ENCODE assay signal across 8 cellular contexts in the genomic region with DNA sequence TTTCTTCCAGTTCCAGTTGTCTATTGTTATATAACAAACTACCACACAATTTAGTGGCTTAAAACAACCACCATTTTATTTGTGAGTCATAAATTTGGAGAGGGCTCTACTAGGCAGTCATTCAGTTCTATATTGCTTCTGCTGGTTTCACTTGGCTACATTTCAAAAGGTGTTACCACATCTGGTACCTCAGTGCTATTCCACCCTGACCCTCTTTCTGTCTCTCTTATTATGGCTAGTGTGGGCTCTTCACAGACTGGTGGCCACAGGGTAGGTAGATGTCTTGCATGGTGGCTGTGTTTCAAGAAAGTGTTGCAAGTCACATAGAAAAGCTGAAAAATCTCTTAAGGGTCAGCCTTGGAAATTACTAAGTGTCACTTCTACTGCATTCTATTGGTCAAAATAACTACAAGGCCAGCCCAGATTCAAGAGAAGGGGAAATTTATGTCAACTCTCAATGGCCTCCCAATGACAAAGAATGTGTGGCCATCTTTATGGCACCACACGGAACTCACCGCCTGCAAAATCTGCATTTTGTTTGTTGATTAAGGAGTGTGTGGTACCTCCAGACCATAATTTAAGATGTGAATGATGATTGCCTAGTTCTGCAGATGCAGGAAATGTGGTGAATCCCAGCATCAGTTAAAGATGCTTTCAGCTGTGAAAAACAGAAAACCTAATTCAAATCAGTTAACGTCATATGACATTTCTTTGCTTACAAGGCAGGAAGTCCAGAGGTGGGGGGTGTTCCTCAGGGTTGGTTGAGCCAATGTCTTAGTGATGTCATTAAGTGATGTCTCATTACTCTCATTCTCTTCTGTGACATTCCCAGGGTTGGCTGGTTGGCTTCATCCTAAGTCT.
DNase-seq lines count a peak whose midpoint lies in the region; ATAC-seq lines count a peak whose summit lies in the region.

No MANE protein-coding gene starts in this region.

- peak overlapping the region; percentile 85 for H3K4me3 Mint-ChIP-seq in activated T-helper 17 cell treated with anti-CD3 and anti-CD28 coated beads, Interleukin-2, amount 50 U/mL, for 72 hours
- H3K4me3 Mint-ChIP-seq in stimulated activated memory B cell treated with anti-CD40 and anti-IgM and Interleukin-4, amounts not matched to agents 10 μg/mL and 1 μg/mL and 100 μg/mL, for 72 hours: no peak overlapping the region

- H3K36me3 Mint-ChIP-seq in activated T-helper 17 cell treated with anti-CD3 and anti-CD28 coated beads, Interleukin-2, amount 50 U/mL, for 72 hours (ENCODE audit: low read depth): no peaks in the 10 kb centered on the region
- no peaks in the 10 kb centered on the region for H3K36me3 Mint-ChIP-seq in stimulated activated memory B cell treated with anti-CD40 and anti-IgM and Interleukin-4, amounts not matched to agents 10 μg/mL and 1 μg/mL and 100 μg/mL, for 72 hours

- H3K4me1 Mint-ChIP-seq in activated T-helper 17 cell treated with anti-CD3 and anti-CD28 coated beads, Interleukin-2, amount 50 U/mL, for 72 hours: peaks cover 63% of the 10 kb centered on the region
- peaks cover 51% of the 10 kb centered on the region for H3K4me1 Mint-ChIP-seq in stimulated activated memory B cell treated with anti-CD40 and anti-IgM and Interleukin-4, amounts not matched to agents 10 μg/mL and 1 μg/mL and 100 μg/mL, for 72 hours

- DNase-seq in OCI-M1 (lab: John Stamatoyannopoulos, UW): no peak
- DNase-seq in DMS 273 (lab: John Stamatoyannopoulos, UW; ENCODE audit: unreplicated experiment): no peak
- no peak for DNase-seq in NCI-H226
- no peak for DNase-seq in SIG-M5 (lab: John Stamatoyannopoulos, UW)

- H3K9me3 Mint-ChIP-seq in activated T-helper 17 cell treated with anti-CD3 and anti-CD28 coated beads, Interleukin-2, amount 50 U/mL, for 72 hours: peaks cover 3% of the 10 kb centered on the region
- H3K9me3 Mint-ChIP-seq in stimulated activated memory B cell treated with anti-CD40 and anti-IgM and Interleukin-4, amounts not matched to agents 10 μg/mL and 1 μg/mL and 100 μg/mL, for 72 hours: no peaks in the 10 kb centered on the region

- ATAC-seq in GM19468 (IDR thresholded peaks at IDR 0.05; ENCODE audit: extremely low read depth, unreplicated experiment): peak; percentile 22
- ATAC-seq in HG03354 (IDR thresholded peaks at IDR 0.05; ENCODE audit: poor library complexity, severe bottlenecking, unreplicated experiment): peak; percentile 50
- peak; percentile 72 for ATAC-seq in activated T-helper 17 cell treated with anti-CD3 and anti-CD28 coated beads, Interleukin-2, amount 50 U/mL, for 72 hours (replicated peaks)
- ATAC-seq in stimulated activated memory B cell treated with anti-CD40 and anti-IgM and Interleukin-4, amounts not matched to agents 10 μg/mL and 1 μg/mL and 100 μg/mL, for 72 hours: peak; percentile 83

- H3K27ac Mint-ChIP-seq in activated T-helper 17 cell treated with anti-CD3 and anti-CD28 coated beads, Interleukin-2, amount 50 U/mL, for 72 hours: peak overlapping the region; percentile 97
- H3K27ac Mint-ChIP-seq in stimulated activated memory B cell treated with anti-CD40 and anti-IgM and Interleukin-4, amounts not matched to agents 10 μg/mL and 1 μg/mL and 100 μg/mL, for 72 hours: peak overlapping the region; percentile 78

- no peaks in the 10 kb centered on the region for H3K27me3 Mint-ChIP-seq in activated T-helper 17 cell treated with anti-CD3 and anti-CD28 coated beads, Interleukin-2, amount 50 U/mL, for 72 hours
- no peaks in the 10 kb centered on the region for H3K27me3 Mint-ChIP-seq in stimulated activated memory B cell treated with anti-CD40 and anti-IgM and Interleukin-4, amounts not matched to agents 10 μg/mL and 1 μg/mL and 100 μg/mL, for 72 hours

Comparison
In these comparisons a context has a peak if more than half of its experiments do, and no peak if none do; other contexts are left out.
1. ATAC-seq: peak in every context shown above with its lines; median percentile 83 in stimulated activated memory B cell treated with anti-CD40 and anti-IgM and Interleukin-4, amounts not matched to agents 10 μg/mL and 1 μg/mL and 100 μg/mL, for 72 hours; 72 in activated T-helper 17 cell treated with anti-CD3 and anti-CD28 coated beads, Interleukin-2, amount 50 U/mL, for 72 hours; 50 in HG03354; 22 in GM19468.